ENCODE assay signal across 8 cellular contexts in the genomic region with DNA sequence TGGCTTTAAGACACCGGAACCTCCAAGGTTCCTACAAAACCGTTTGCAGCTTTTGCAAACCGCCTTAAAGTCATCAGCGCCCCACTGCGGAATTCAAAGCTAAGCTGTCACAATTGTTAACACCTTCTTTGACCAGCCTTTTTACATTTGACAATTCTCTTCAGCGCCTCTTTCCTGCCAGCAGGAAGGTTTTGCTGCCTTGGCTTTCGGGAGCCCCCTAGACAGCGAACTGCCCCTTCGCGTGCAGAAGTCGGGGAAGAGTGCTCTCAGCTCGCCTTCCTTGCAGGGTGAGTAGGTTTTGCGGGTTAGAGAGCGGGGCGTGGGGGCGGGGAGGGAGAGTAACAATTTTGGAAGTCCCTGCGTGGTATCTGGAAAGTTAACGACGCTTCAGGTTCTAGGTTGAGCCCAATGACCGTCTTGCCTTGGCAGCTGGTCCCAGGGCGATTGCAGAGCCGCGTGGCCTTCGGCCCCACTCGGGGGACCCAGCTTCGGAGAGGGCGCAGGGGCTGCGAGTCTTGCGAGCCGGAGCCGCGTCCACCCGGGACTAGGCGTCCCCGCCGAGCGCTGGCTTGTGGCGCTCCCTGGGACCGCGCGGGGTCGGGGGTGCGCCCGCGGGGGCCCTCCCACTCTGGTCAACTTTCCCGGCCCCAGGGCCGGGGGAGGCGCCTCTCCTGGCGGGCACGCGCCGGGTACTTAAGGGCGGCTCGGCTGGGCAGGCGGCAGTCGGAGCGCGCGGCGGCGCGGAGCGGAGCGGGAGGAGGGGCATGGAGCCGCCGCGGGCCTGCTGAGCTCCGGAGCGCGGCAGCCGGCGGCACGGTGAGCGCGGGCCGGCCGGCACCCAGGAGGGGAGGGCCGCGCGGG. TPM values are rescaled to one million over a fixed set of nuclear protein-coding genes. Genes with fewer than 3 reads are reported as not detected.
A peak's percentile ranks its signal among the peaks of the same experiment; 100 is the strongest.
DNase-seq lines count a peak whose midpoint lies in the region; ATAC-seq, FAIRE-seq and TF ChIP-seq lines count a peak whose summit lies in the region.

A gene with protein sequence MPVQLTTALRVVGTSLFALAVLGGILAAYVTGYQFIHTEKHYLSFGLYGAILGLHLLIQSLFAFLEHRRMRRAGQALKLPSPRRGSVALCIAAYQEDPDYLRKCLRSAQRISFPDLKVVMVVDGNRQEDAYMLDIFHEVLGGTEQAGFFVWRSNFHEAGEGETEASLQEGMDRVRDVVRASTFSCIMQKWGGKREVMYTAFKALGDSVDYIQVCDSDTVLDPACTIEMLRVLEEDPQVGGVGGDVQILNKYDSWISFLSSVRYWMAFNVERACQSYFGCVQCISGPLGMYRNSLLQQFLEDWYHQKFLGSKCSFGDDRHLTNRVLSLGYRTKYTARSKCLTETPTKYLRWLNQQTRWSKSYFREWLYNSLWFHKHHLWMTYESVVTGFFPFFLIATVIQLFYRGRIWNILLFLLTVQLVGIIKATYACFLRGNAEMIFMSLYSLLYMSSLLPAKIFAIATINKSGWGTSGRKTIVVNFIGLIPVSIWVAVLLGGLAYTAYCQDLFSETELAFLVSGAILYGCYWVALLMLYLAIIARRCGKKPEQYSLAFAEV (plus strand): TSS at position 153 of the 861 bp plus-strand sequence. CDS start 3,743 bp downstream, outside the sequence.

- H3K27ac ChIP-seq in Panc1 (ENCODE audit: low read length): 0 out of 2 replicates have a peak within 1 kb of the TSS, but pooled peaks have one; percentile 39
- H3K27ac ChIP-seq in K562 (ENCODE audit: extremely low read depth, low read depth, low read length): no peak within 1 kb of the TSS; the same call in 2 of the 3 replicates

- intact Hi-C loops in Panc1 (cut with micrococcal nuclease; ENCODE audit: unreplicated experiment) (loop anchor here (5.0 kb wide), 1 partner anchor 203 kb away; no protein-coding TSS in a partner anchor), K562 (cut with micrococcal nuclease) (loop anchor here (1.0 to 5.0 kb wide), 3 partner anchors 118 to 258 kb away; no protein-coding TSS in a partner anchor)

- FAIRE-seq in K562 (lab: Jason Lieb, UNC): peak; percentile 93

- H3K9me1 ChIP-seq in K562 (ENCODE audit: control insufficient read depth, insufficient read depth, low read length): no peaks in the 10 kb centered on the region

- peak; percentile 72; the same call in 1 of the 2 replicates for TF ChIP-seq CTCF in Panc1 (IDR thresholded peaks at IDR 0.05)
- peak; percentile 60 to 89 (median 71) for TF ChIP-seq CTCF in K562 (IDR thresholded peaks at IDR 0.05 in 2 of 3, conservative IDR thresholded peaks at IDR 0.05 in 1 of 3; ENCODE audit: insufficient read depth in 2 of 3, low read depth in 1 of 3, low read length in 3 of 3)

- H3K9ac ChIP-seq in K562 (ENCODE audit: insufficient read depth in 1 of 2, low read depth in 2 of 2, low read length in 2 of 2) (peak within 1 kb of the TSS; percentile 44 to 92; a peak in 3 of 4 replicates), iPS-15b (ENCODE audit: low read depth, low read length) (peak within 1 kb of the TSS; percentile 32)

- no peaks in the 10 kb centered on the region for H3K79me2 ChIP-seq in K562 (ENCODE audit: control insufficient read depth, insufficient read depth, low read length)

- in situ Hi-C loops in Panc1 (cut with HindIII; ENCODE audit: low pct_unique_long_range_greater_than_20kb, low sequenced_read_pairs) (no loop called here), K562 (cut with MboI) (no loop called here)

- no peaks in the 10 kb centered on the region for H3K9me3 ChIP-seq in Panc1 (ENCODE audit: control insufficient read depth, insufficient read depth, low read depth, low read length)
- no peaks in the 10 kb centered on the region for H3K9me3 ChIP-seq in K562 (replicated peaks; ENCODE audit: control insufficient read depth, insufficient read depth, low read depth, low read length)
- H3K9me3 ChIP-seq in iPS-15b (ENCODE audit: control insufficient read depth, insufficient read depth, low read length): no peaks in the 10 kb centered on the region

- ATAC-seq in HG03280 (IDR thresholded peaks at IDR 0.05; ENCODE audit: unreplicated experiment) (peak; percentile 51), Panc1 (peak; percentile 85), K562 (peak; percentile 87), GM21360 (IDR thresholded peaks at IDR 0.05; ENCODE audit: unreplicated experiment) (no peak), GM21825 (IDR thresholded peaks at IDR 0.05; ENCODE audit: unreplicated experiment) (no peak)

- peak; percentile 69 to 88 for TF ChIP-seq RAD21 in K562 (CRISPR knock-in tag; conservative IDR thresholded peaks at IDR 0.05 in 1 of 2, IDR thresholded peaks at IDR 0.05 in 1 of 2)

- H4K20me1 ChIP-seq in K562 (replicated peaks; ENCODE audit: control insufficient read depth, insufficient read depth, low read length): no peaks in the 10 kb centered on the region

- H3K4me1 ChIP-seq in Panc1 (ENCODE audit: control insufficient read depth, insufficient read depth, low read length) (peaks cover 17% of the 10 kb centered on the region), K562 (replicated peaks in 1 of 2; ENCODE audit: control insufficient read depth in 2 of 2, insufficient read depth in 2 of 2, low read length in 2 of 2) (peaks cover 0 to 25% of the 10 kb centered on the region in 2 experiments; a peak in 3 of 5 replicates), iPS-15b (ENCODE audit: control insufficient read depth, insufficient read depth, low read length) (peaks cover 14% of the 10 kb centered on the region)

- peak within 1 kb of the TSS; percentile 58 to 64 for H3K4me3 ChIP-seq in Panc1 (ENCODE audit: low read depth in 2 of 2, low read length in 2 of 2)
- peak within 1 kb of the TSS; percentile 65 for H3K4me3 ChIP-seq in K562
- peak within 1 kb of the TSS; percentile 89 for H3K4me3 ChIP-seq in iPS-15b (ENCODE audit: low read depth, low read length)

- H3K36me3 ChIP-seq in Panc1 (ENCODE audit: control insufficient read depth, insufficient read depth, low read length): no peaks in the 10 kb centered on the region
- peaks cover 3% of the 10 kb centered on the region; the same call in 2 of the 3 replicates for H3K36me3 ChIP-seq in K562 (ENCODE audit: control insufficient read depth, insufficient read depth, low read length)
- peaks cover 16% of the 10 kb centered on the region for H3K36me3 ChIP-seq in iPS-15b (ENCODE audit: control insufficient read depth, insufficient read depth, low read length)

- no peak for TF ChIP-seq EP300 in K562 (IDR thresholded peaks at IDR 0.05; ENCODE audit: low read length)

- TF ChIP-seq POLR2A in K562 (conservative IDR thresholded peaks at IDR 0.05): no peak

- CTCF ChIA-PET in Panc1 (lab: Charles Lee): interaction anchor here (0.5 to 0.7 kb wide), 3 partner anchors 18 to 256 kb away, joined by 3 to 5 read pairs (median 3); no protein-coding TSS in a partner anchor
- CTCF ChIA-PET in K562 (lab: Yijun Ruan, JAX; ENCODE audit: low intra/inter-chr PET ratio): interaction anchor here (0.9 to 2.9 kb wide), 5 partner anchors 133 to 402 kb away, joined by 3 to 20 read pairs (median 4); no protein-coding TSS in a partner anchor

- POLR2A ChIA-PET in Panc1 (lab: Charles Lee): interaction anchor here (0.7 kb wide), 1 partner anchor 59 kb away, joined by 4 read pairs; no protein-coding TSS in a partner anchor
- POLR2A ChIA-PET in K562 (lab: Yijun Ruan, JAX): interaction anchor here (0.6 to 0.8 kb wide), 5 partner anchors 34 to 371 kb away, joined by 3 read pairs; no protein-coding TSS in a partner anchor

- peak within 1 kb of the TSS; percentile 92 for H2AFZ ChIP-seq in K562 (ENCODE audit: low read depth, low read length)

- DNase-seq in DMS53 treated with DMSO at 0.1 percent for 48 hours (lab: John Stamatoyannopoulos, UW; ENCODE audit: unreplicated experiment) (peak; percentile 36), Panc1 (ENCODE audit: low read depth, low spot score) (peak; percentile 42), K562 (ENCODE audit: extremely low read depth in 1 of 4, low spot score in 3 of 4) (peak; percentile 61 to 85 (median 79)), retina (peak; percentile 79)

- no TSS peak for BruUV-seq in Panc1 (replicated peaks; lab: Mats Ljungman, UMichigan)
- no TSS peak for BruUV-seq in K562 (replicated peaks; lab: Mats Ljungman, UMichigan)

- WGBS in K562 (ENCODE audit: insufficient coverage, low coverage, missing lambda C conversion rate): under 1% methylated on average over 61 of the region's 80 CpGs

- peak within 1 kb of the TSS; percentile 81 for H3K4me2 ChIP-seq in K562 (ENCODE audit: insufficient read depth, low read length)

- H3K27me3 ChIP-seq in Panc1 (ENCODE audit: control insufficient read depth, insufficient read depth, low read length) (no peaks in the 10 kb centered on the region), K562 (ENCODE audit: control insufficient read depth in 2 of 2, insufficient read depth in 2 of 2, low read length in 2 of 2) (peaks cover 2 to 8% of the 10 kb centered on the region in 2 experiments; a peak in 1 of 5 replicates), iPS-15b (ENCODE audit: control insufficient read depth, insufficient read depth, low read length) (peaks cover 4% of the 10 kb centered on the region)

TF ChIP-seq in K562, 482 proteins besides CTCF, POLR2A, EP300 and RAD21 (continues in another document):
- TF ChIP-seq GABPB2 (CRISPR knock-in tag; conservative IDR thresholded peaks at IDR 0.05): no peak

RNA-seq across cellular contexts. Expression of the gene that starts here (rescaled TPM):
- 6.9 TPM for total RNA-seq in Panc1 (2021; ENCODE audit: unreplicated experiment)
- 5.0 TPM for polyA plus RNA-seq in Panc1 (2012; ENCODE audit: insufficient read length)
- 0.88 and 1.3 TPM in 2 replicates for total RNA-seq in K562 (2011; cell fraction: chromatin; rRNA removed; ENCODE audit: low replicate concordance)
- total RNA-seq in K562 (2011; cell fraction: nucleolus; rRNA removed): 0.92 and 1.2 TPM in 2 replicates
- 0.53 and 1.2 TPM in 2 replicates for total RNA-seq in K562 (2011; cell fraction: nucleoplasm; rRNA removed)
- 0.04 and 0.09 TPM in 2 replicates for total RNA-seq in K562 (2014; rRNA removed)
- total RNA-seq in K562 (2014; rRNA removed; fragmentation: Illumina TruSeq; extraction: Trizol): 0.07 and 0.10 TPM in 2 replicates
- 0.14 and 0.23 TPM in 2 replicates for total RNA-seq in K562 (2015; rRNA removed; fragmentation: Illumina TruSeq; extraction: Trizol)
- total RNA-seq in K562 (2021): 0.33 and 0.38 TPM in 2 replicates
- 0.22 and 0.29 TPM in 2 replicates for polyA plus RNA-seq in K562 (2011; rRNA removed)
- polyA plus RNA-seq in K562 (2011; cell fraction: cytosol; rRNA removed): 0.19 and 0.49 TPM in 2 replicates
- 0.42 and 0.95 TPM in 2 replicates for polyA plus RNA-seq in K562 (2011; cell fraction: nucleus; rRNA removed)
- polyA plus RNA-seq in K562 (2012): 0.21 and 0.29 TPM in 2 replicates
- polyA plus RNA-seq in K562 (2014; fragmentation: Illumina TruSeq; extraction: Trizol): 0.18 and 0.19 TPM in 2 replicates
- polyA plus RNA-seq in K562 (2014; fragmentation: Nextera tagmentation; extraction: Ambion mirVana): under 1 TPM in 1 of 2 experiments, not detected in 1; 0.04 TPM
- 0.12 and 0.13 TPM in 2 replicates for polyA plus RNA-seq in K562 (2014; rRNA removed)
- 0.18 and 0.53 TPM in 2 replicates for polyA minus RNA-seq in K562 (2011; rRNA and poly(A)+ RNA removed)
- not detected in 2 replicates for polyA minus RNA-seq in K562 (2011; cell fraction: cytosol; rRNA and poly(A)+ RNA removed)
- 0.67 and 0.78 TPM in 2 replicates for polyA minus RNA-seq in K562 (2011; cell fraction: nucleus; rRNA and poly(A)+ RNA removed)

Comparison
In these comparisons a context has a peak if more than half of its experiments do, and no peak if none do; other contexts are left out.
1. ATAC-seq: peak in HG03280 (single experiment), Panc1 (single experiment) and K562 (single experiment); none in GM21360 (single experiment) and GM21825 (single experiment).
2. Peak in every context shown above with its lines, with median percentiles within 50 percentile points of each other: DNase-seq and H3K4me3 ChIP-seq.